ENCODE assay signal across 8 cellular contexts in genomic region chr1:225651376-225651871, GRCh38. TPM values are rescaled to one million over a fixed set of nuclear protein-coding genes. Genes with fewer than 3 reads are reported as not detected.
DNase-seq lines count a peak whose midpoint lies in the region; ATAC-seq and TF ChIP-seq lines count a peak whose summit lies in the region.

No MANE protein-coding gene starts in this region.

- no peak for TF ChIP-seq POLR2A in sigmoid colon (IDR thresholded peaks at IDR 0.05)

- peaks cover 23% of the 10 kb centered on the region for H3K4me1 ChIP-seq in RWPE2 (ENCODE audit: insufficient read depth, poor library complexity, severe bottlenecking)
- peaks cover 0 to 55% (median 40%) of the 10 kb centered on the region in 4 donors for H3K4me1 ChIP-seq in sigmoid colon

- peaks cover 0 to 10% (median 2%) of the 10 kb centered on the region in 7 donors for H3K9me3 Mint-ChIP-seq in CD14-positive monocyte

- H3K27ac Mint-ChIP-seq in CD14-positive monocyte = no peak overlapping the region

- H3K36me3 Mint-ChIP-seq in CD14-positive monocyte = peaks cover 3 to 11% of the 10 kb centered on the region in 2 donors

- H3K27me3 ChIP-seq in RWPE2 (ENCODE audit: insufficient read depth, poor library complexity, severe bottlenecking) = no peaks in the 10 kb centered on the region
- no peaks in the 10 kb centered on the region for H3K27me3 ChIP-seq in sigmoid colon

- 11 to 49% methylated on average over 8 of the region's 8 CpGs for WGBS in sigmoid colon, 2 donors

- intact Hi-C loops in sigmoid colon (cut with DNase I) = loop anchor here (5.0 kb wide), 3 partner anchors 144 to 411 kb away; partner anchors contain the start of gene H3-3A
- intact Hi-C loops in CD14-positive monocyte (cut with micrococcal nuclease) = no loop called here

- no peak for TF ChIP-seq EP300 in sigmoid colon (IDR thresholded peaks at IDR 0.05)

- DNase-seq in DMS 273 (lab: John Stamatoyannopoulos, UW; ENCODE audit: unreplicated experiment) (peak; percentile 63), DMS 273 treated with DMSO at 0.1 percent for 48 hours (lab: John Stamatoyannopoulos, UW) (no peak), RWPE2 (ENCODE audit: low spot score) (no peak), fibroblast of peridontal ligament (ENCODE audit: extremely low read depth) (peak; percentile 63), sigmoid colon (no peak), CD14-positive monocyte (ENCODE audit: low spot score) (no peak), NCI-H128 (lab: John Stamatoyannopoulos, UW; ENCODE audit: unreplicated experiment) (no peak)

- H3K36me3 ChIP-seq in RWPE2 (ENCODE audit: low read depth) = no peaks in the 10 kb centered on the region
- H3K36me3 ChIP-seq in sigmoid colon = no peaks in the 10 kb centered on the region

- H3K27me3 Mint-ChIP-seq in CD14-positive monocyte (ENCODE audit: low read depth in 3 of 3) = peaks cover 37 to 68% (median 49%) of the 10 kb centered on the region in 3 donors

- peak overlapping the region; percentile 91 for H3K27ac ChIP-seq in RWPE2 (ENCODE audit: poor library complexity, severe bottlenecking)
- H3K27ac ChIP-seq in sigmoid colon = peak overlapping the region; percentile 97 to 100 (median 99)

- no peaks in the 10 kb centered on the region for H3K9me3 ChIP-seq in RWPE2 (ENCODE audit: severe bottlenecking)
- no peaks in the 10 kb centered on the region for H3K9me3 ChIP-seq in sigmoid colon

- H3K4me3 ChIP-seq in RWPE2 (ENCODE audit: severe bottlenecking) (peak overlapping the region; percentile 98), sigmoid colon (peak overlapping the region; percentile 97 to 100 (median 98))

- H3K4me1 Mint-ChIP-seq in CD14-positive monocyte = peaks cover 18% of the 10 kb centered on the region

- ATAC-seq in RWPE2 (ENCODE audit: low read depth) (no peak), HG03159 (IDR thresholded peaks at IDR 0.05; ENCODE audit: unreplicated experiment) (no peak)

- peak overlapping the region in 1 of 2 donors; percentile 100 for H3K4me3 Mint-ChIP-seq in CD14-positive monocyte

- no peak for TF ChIP-seq CTCF in RWPE2 (IDR thresholded peaks at IDR 0.05; ENCODE audit: poor library complexity, severe bottlenecking)
- TF ChIP-seq CTCF in sigmoid colon (IDR thresholded peaks at IDR 0.05) = no peak
- no peak for TF ChIP-seq CTCF in CD14-positive monocyte (IDR thresholded peaks at IDR 0.05)

RNA-seq across cellular contexts. Expression of gene ENAH, which starts 1.5 kb away (rescaled TPM):
- 100 to 1,000 TPM in 3 of 4 donors, 10 to 100 TPM in 1; 92.2 to 197 (median 116) TPM for total RNA-seq in sigmoid colon
- polyA plus RNA-seq in sigmoid colon (10 to 100 TPM in 2 of 3 donors, 1 to 10 TPM in 1; 9.6 to 17.1 (median 15.0) TPM), CD14-positive monocyte (not detected)

Comparison
In these comparisons a context has a peak if more than half of its experiments do, and no peak if none do; other contexts are left out.
1. DNase-seq: peak in DMS 273 (single experiment) and fibroblast of peridontal ligament (single experiment); none in DMS 273 treated with DMSO at 0.1 percent for 48 hours (single experiment), RWPE2 (single experiment), sigmoid colon (single experiment), CD14-positive monocyte (single experiment) and NCI-H128 (single experiment).
2. RNA of gene ENAH, which starts 1.5 kb away (polyA plus RNA-seq): 9.6 to 17.1 TPM in sigmoid colon; not detected in CD14-positive monocyte; every median in the first group is over 10 times any median in the second.